In genomic region chr9:128397831-128398230, GRCh38 we compare ENCODE assay signal across 11 cellular contexts.
"Had no signal": no experiment of that assay in that cellular context is flagged by ENCODE, and none has a peak within 500 bp of the region (broad histone marks: within the 10 kb centered on the region; RNA-seq: fewer than 3 reads in every experiment).

No MANE protein-coding gene starts in this region.

- H3K9me3 ChIP-seq: SK-N-SH, testis had no signal

- H3K4me1 ChIP-seq: testis had no signal

- H3K27ac ChIP-seq: testis had no signal

- H3K4me2 ChIP-seq: smooth muscle cell had no signal

- FAIRE-seq: kidney, urothelium cell line had no signal

- H3K27me3 ChIP-seq: testis had no signal

- H3K4me3 ChIP-seq: smooth muscle cell, testis had no signal

- DNase-seq: activated B cell treated with CpG ODN at 0.5 μM for 24 hours; activated CD4-positive, alpha-beta T cell treated with anti-CD3 and anti-CD28 coated beads, Interleukin-2, amount 10 ng/mL, durations not matched to agents 24 days and 14 days; activated naive CD4-positive, alpha-beta T cell; central memory CD4-positive, alpha-beta T cell; kidney; retina; SK-N-SH; stimulated activated naive B cell treated with anti-CD40 and anti-IgM and Interleukin-4, amounts not matched to agents 10 μg/mL and 1 μg/mL and 100 μg/mL, for 72 hours; testis had no signal

- H3K9ac ChIP-seq: SK-N-SH had no signal
